Comparison of ENCODE assay signal across 8 cellular contexts in the genomic region with DNA sequence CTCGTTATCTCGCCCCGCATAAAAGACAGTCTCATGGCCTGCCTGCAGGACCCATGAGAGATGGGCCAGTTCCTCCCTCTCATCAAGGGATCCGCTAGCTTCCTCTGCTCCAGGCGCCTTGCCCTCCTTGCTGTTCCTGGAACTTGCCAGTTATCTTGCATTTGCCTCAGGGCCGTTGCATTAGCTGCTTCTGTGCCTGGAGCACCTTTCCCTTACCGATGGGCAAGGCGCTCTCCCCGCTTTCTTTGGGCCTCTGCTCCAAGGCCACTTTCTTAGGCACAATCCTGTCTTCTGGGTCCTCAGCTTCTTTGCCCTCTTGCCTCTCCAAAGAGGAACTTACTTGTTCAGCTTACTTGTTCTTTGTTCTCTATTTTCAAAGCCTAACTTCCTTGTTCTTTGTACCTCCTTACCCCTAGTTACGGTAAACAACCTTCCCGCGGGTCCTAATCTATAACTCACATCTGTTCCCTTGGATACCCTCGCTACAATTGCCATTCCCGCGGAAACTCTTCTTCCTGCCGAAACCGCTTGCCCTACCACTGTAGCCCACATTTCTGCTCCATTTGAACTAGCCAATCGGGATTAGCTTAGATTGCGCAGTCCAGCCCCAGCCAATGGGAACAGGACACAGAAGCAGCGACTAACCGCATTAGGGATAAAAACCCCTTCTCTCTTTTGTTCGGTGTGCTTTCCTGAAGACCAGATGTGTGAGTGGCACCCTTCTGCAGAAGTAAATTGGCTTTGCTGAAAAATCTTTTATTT. TPM values are rescaled to one million over a fixed set of nuclear protein-coding genes. Genes with fewer than 3 reads are reported as not detected.
DNase-seq lines count a peak whose midpoint lies in the region; ATAC-seq, FAIRE-seq and TF ChIP-seq lines count a peak whose summit lies in the region.

No MANE protein-coding gene starts in this region.

- H3K27me3 ChIP-seq in HL-60 (ENCODE audit: insufficient read depth, poor library complexity, severe bottlenecking): no peaks in the 10 kb centered on the region
- no peaks in the 10 kb centered on the region for H3K27me3 ChIP-seq in iPS-15b (ENCODE audit: control insufficient read depth, insufficient read depth, low read length)
- no peaks in the 10 kb centered on the region for H3K27me3 ChIP-seq in spleen (replicated peaks in 1 of 7)

- H3K4me1 ChIP-seq in A549: peaks cover 37% of the 10 kb centered on the region
- H3K4me1 ChIP-seq in iPS-15b (ENCODE audit: control insufficient read depth, insufficient read depth, low read length): peaks cover 15% of the 10 kb centered on the region
- peaks cover 34 to 97% (median 77%) of the 10 kb centered on the region in 6 donors for H3K4me1 ChIP-seq in spleen

- no peak for DNase-seq in A549 (ENCODE audit: low read depth in 1 of 2, low spot score in 1 of 2)
- DNase-seq in HL-60 (ENCODE audit: low read depth in 1 of 2, low spot score in 1 of 2): peak; percentile 90 to 97
- DNase-seq in activated CD8-positive, alpha-beta T cell treated with anti-CD3 and anti-CD28 coated beads for 36 hours: peak; percentile 7
- peak; percentile 84 for DNase-seq in spleen
- no peak for DNase-seq in NCI-H187 treated with DMSO at 0.1 percent for 48 hours (lab: John Stamatoyannopoulos, UW)

- no peaks in the 10 kb centered on the region for H3K36me3 ChIP-seq in iPS-15b (ENCODE audit: control insufficient read depth, insufficient read depth, low read length)
- H3K36me3 ChIP-seq in spleen: peaks cover 0 to 52% (median 6%) of the 10 kb centered on the region in 6 donors

- H3K4me3 Mint-ChIP-seq in activated CD8-positive, alpha-beta T cell treated with anti-CD3 and anti-CD28 coated beads for 36 hours: peak overlapping the region; percentile 83

- intact Hi-C loops in activated CD8-positive, alpha-beta T cell treated with anti-CD3 and anti-CD28 coated beads for 36 hours (cut with micrococcal nuclease): loop anchor here (10.0 kb wide), 1 partner anchor 353 kb away; a partner anchor contains a TSS
- intact Hi-C loops in spleen (cut with DNase I; ENCODE audit: low total_unique reads): no loop called here

- H3K27ac ChIP-seq in A549 (peak overlapping the region; percentile 14 to 33; a peak in 4 of 6 replicates), HL-60 (replicated peaks) (peak overlapping the region; percentile 95), spleen (peak overlapping the region; percentile 78 to 97 (median 92))

- TF ChIP-seq CTCF in A549 (IDR thresholded peaks at IDR 0.05) (no peak), HL-60 (IDR thresholded peaks at IDR 0.05; ENCODE audit: insufficient read depth, low read length) (no peak), spleen (IDR thresholded peaks at IDR 0.05 in 8 of 11, conservative IDR thresholded peaks at IDR 0.05 in 3 of 11) (no peak)
- TF ChIP-seq CTCF in activated CD8-positive, alpha-beta T cell treated with anti-CD3 and anti-CD28 coated beads for 36 hours (IDR thresholded peaks at IDR 0.05): no peak

- ATAC-seq in A549 (no peak), HG03159 (IDR thresholded peaks at IDR 0.05; ENCODE audit: unreplicated experiment) (no peak), HG03378 (IDR thresholded peaks at IDR 0.05; ENCODE audit: unreplicated experiment) (no peak)
- no peak for ATAC-seq in activated CD8-positive, alpha-beta T cell treated with anti-CD3 and anti-CD28 coated beads for 36 hours

- TF ChIP-seq POLR2A in A549 (IDR thresholded peaks at IDR 0.05; ENCODE audit: low read length) (no peak), spleen (IDR thresholded peaks at IDR 0.05) (no peak)

- POLR2A ChIA-PET in A549 (lab: Yijun Ruan, JAX): interaction anchor here (0.6 to 2.1 kb wide), 3 partner anchors 36 to 314 kb away, joined by 3 to 7 read pairs (median 4); no protein-coding TSS in a partner anchor
- POLR2A ChIA-PET in activated CD8-positive, alpha-beta T cell treated with anti-CD3 and anti-CD28 coated beads for 36 hours (lab: Charles Lee): interaction anchor here (0.8 to 1.4 kb wide), 6 partner anchors 9 to 309 kb away, joined by 3 read pairs; a partner anchor contains a TSS

- 76% methylated on average over 22 of the region's 22 CpGs for WGBS in A549 (ENCODE audit: missing lambda C conversion rate)
- WGBS in spleen, 5 donors: 19 to 30% (median 24%) methylated on average over 20 to 22 of the region's 22 CpGs

- no peak overlapping the region for H3K27ac Mint-ChIP-seq in activated CD8-positive, alpha-beta T cell treated with anti-CD3 and anti-CD28 coated beads for 36 hours

- FAIRE-seq in A549 (lab: Jason Lieb, UNC): no peak

- H3K9me3 ChIP-seq in A549: no peaks in the 10 kb centered on the region
- no peaks in the 10 kb centered on the region for H3K9me3 ChIP-seq in iPS-15b (ENCODE audit: control insufficient read depth, insufficient read depth, low read length)
- H3K9me3 ChIP-seq in spleen: no peaks in the 10 kb centered on the region

- CTCF ChIA-PET in A549 (lab: Yijun Ruan, JAX): interaction anchor here (0.7 to 12.5 kb wide), 35 partner anchors 9 to 636 kb away, joined by 3 to 306 read pairs (median 6); a partner anchor contains a TSS
- CTCF ChIA-PET in activated CD8-positive, alpha-beta T cell treated with anti-CD3 and anti-CD28 coated beads for 36 hours (lab: Charles Lee): interaction anchor here (0.8 to 4.5 kb wide), 23 partner anchors 8 to 313 kb away, joined by 3 to 44 read pairs (median 5); a partner anchor contains a TSS

- TF ChIP-seq EP300 in A549 (IDR thresholded peaks at IDR 0.05): no peak

- H3K36me3 Mint-ChIP-seq in activated CD8-positive, alpha-beta T cell treated with anti-CD3 and anti-CD28 coated beads for 36 hours (ENCODE audit: low read depth): peaks cover 11% of the 10 kb centered on the region

- H3K4me2 ChIP-seq in A549: peak overlapping the region; percentile 72

- H3K4me3 ChIP-seq in A549: peak overlapping the region; percentile 97; the same call in 2 of the 3 replicates
- H3K4me3 ChIP-seq in HL-60 (replicated peaks; ENCODE audit: insufficient read depth, low read length): peak overlapping the region; percentile 33
- H3K4me3 ChIP-seq in iPS-15b (ENCODE audit: low read depth, low read length): peak overlapping the region; percentile 33
- H3K4me3 ChIP-seq in spleen: peak overlapping the region in 7 of 8 donors; percentile 99 to 100 (median 100)

- peaks cover 43% of the 10 kb centered on the region for H3K4me1 Mint-ChIP-seq in activated CD8-positive, alpha-beta T cell treated with anti-CD3 and anti-CD28 coated beads for 36 hours (ENCODE audit: low read depth)

- no peak for TF ChIP-seq RAD21 in A549 (conservative IDR thresholded peaks at IDR 0.05 in 1 of 2, IDR thresholded peaks at IDR 0.05 in 1 of 2)

- peaks cover 4% of the 10 kb centered on the region for H3K27me3 Mint-ChIP-seq in activated CD8-positive, alpha-beta T cell treated with anti-CD3 and anti-CD28 coated beads for 36 hours

- H3K9me3 Mint-ChIP-seq in activated CD8-positive, alpha-beta T cell treated with anti-CD3 and anti-CD28 coated beads for 36 hours: no peaks in the 10 kb centered on the region

- no peak overlapping the region for H3K9ac ChIP-seq in iPS-15b (ENCODE audit: low read depth, low read length)

TF ChIP-seq in A549, 52 proteins besides CTCF, POLR2A, EP300 and RAD21:
- TF ChIP-seq ZC3H11A (IDR thresholded peaks at IDR 0.05) (no peak), POLR2AphosphoS2 (conservative IDR thresholded peaks at IDR 0.05; ENCODE audit: low read length) (no peak), GATA3 (IDR thresholded peaks at IDR 0.05; ENCODE audit: borderline replicate concordance) (no peak), ZNF302 (CRISPR knock-in tag; IDR thresholded peaks at IDR 0.05) (no peak), TP53 (CRISPR knock-in tag; IDR thresholded peaks at IDR 0.05) (no peak), ESRRA (IDR thresholded peaks at IDR 0.05; ENCODE audit: borderline replicate concordance, low read length) (no peak)
- TF ChIP-seq, protein P1, sequence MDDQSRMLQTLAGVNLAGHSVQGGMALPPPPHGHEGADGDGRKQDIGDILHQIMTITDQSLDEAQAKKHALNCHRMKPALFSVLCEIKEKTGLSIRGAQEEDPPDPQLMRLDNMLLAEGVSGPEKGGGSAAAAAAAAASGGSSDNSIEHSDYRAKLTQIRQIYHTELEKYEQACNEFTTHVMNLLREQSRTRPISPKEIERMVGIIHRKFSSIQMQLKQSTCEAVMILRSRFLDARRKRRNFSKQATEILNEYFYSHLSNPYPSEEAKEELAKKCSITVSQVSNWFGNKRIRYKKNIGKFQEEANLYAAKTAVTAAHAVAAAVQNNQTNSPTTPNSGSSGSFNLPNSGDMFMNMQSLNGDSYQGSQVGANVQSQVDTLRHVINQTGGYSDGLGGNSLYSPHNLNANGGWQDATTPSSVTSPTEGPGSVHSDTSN (IDR thresholded peaks at IDR 0.05): no peak
- TF ChIP-seq, protein P2, sequence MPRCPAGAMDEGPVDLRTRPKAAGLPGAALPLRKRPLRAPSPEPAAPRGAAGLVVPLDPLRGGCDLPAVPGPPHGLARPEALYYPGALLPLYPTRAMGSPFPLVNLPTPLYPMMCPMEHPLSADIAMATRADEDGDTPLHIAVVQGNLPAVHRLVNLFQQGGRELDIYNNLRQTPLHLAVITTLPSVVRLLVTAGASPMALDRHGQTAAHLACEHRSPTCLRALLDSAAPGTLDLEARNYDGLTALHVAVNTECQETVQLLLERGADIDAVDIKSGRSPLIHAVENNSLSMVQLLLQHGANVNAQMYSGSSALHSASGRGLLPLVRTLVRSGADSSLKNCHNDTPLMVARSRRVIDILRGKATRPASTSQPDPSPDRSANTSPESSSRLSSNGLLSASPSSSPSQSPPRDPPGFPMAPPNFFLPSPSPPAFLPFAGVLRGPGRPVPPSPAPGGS (IDR thresholded peaks at IDR 0.05): no peak

RNA-seq across cellular contexts. Expression of a gene that starts 0.9 kb away (rescaled TPM):
- polyA plus RNA-seq in A549 (2011; rRNA removed) (53.2 and 56.6 TPM in 2 replicates), A549 (2017; fragmentation: RNase III; extraction: RNeasy Plus Mini Kit Qiagen cat#74134 plus additional on column Dnase treatment) (117 to 136 TPM (median 125 TPM) in 3 replicates), spleen (10 to 100 TPM; 37.1 to 51.2 (median 41.7) TPM)
- polyA plus RNA-seq in A549 (2012; cell fraction: cytosol; rRNA removed): 44.0 and 54.8 TPM in 2 replicates
- 46.1 and 64.4 TPM in 2 replicates for polyA plus RNA-seq in A549 (2012; cell fraction: nucleus; rRNA removed)
- polyA minus RNA-seq in A549 (2011; rRNA and poly(A)+ RNA removed): 32.6 and 45.7 TPM in 2 replicates
- total RNA-seq in activated CD8-positive, alpha-beta T cell treated with anti-CD3 and anti-CD28 coated beads for 36 hours: 10 to 100 TPM; 67.2 to 67.9 TPM
- 10 to 100 TPM; 64.9 to 88.5 (median 71.8) TPM for total RNA-seq in spleen

RNA-seq across cellular contexts. Expression of a gene that starts 23.7 kb away (rescaled TPM):
- polyA plus RNA-seq in A549 (2011; rRNA removed) (not detected in 2 replicates), A549 (2017; fragmentation: RNase III; extraction: RNeasy Plus Mini Kit Qiagen cat#74134 plus additional on column Dnase treatment) (not detected in 3 replicates), spleen (1 to 10 TPM; 2.1 to 4.7 (median 2.2) TPM)
- polyA plus RNA-seq in A549 (2012; cell fraction: cytosol; rRNA removed): not detected in 2 replicates
- not detected in 2 replicates for polyA plus RNA-seq in A549 (2012; cell fraction: nucleus; rRNA removed)
- not detected in 2 replicates for polyA minus RNA-seq in A549 (2011; rRNA and poly(A)+ RNA removed)
- not detected for total RNA-seq in activated CD8-positive, alpha-beta T cell treated with anti-CD3 and anti-CD28 coated beads for 36 hours
- 10 to 100 TPM; 27.3 to 92.2 (median 42.1) TPM for total RNA-seq in spleen

Comparison
In these comparisons a context has a peak if more than half of its experiments do, and no peak if none do; other contexts are left out.
1. DNase-seq: peak in HL-60 (2 of 2), activated CD8-positive, alpha-beta T cell treated with anti-CD3 and anti-CD28 coated beads for 36 hours (single experiment) and spleen (single experiment); none in A549 (0 of 2) and NCI-H187 treated with DMSO at 0.1 percent for 48 hours (single experiment).
2. H3K27ac ChIP-seq: peak in every context shown above with its lines; median percentile 95 in HL-60; 92 in spleen; 24 in A549.
3. H3K4me3 ChIP-seq: peak in every context shown above with its lines; median percentile 100 in spleen; 97 in A549; 33 in HL-60; 33 in iPS-15b.
4. RNA of a gene that starts 23.7 kb away (total RNA-seq): 27.3 to 92.2 TPM in spleen; not detected in activated CD8-positive, alpha-beta T cell treated with anti-CD3 and anti-CD28 coated beads for 36 hours; every median in the first group is over 10 times any median in the second.